In the genomic region with DNA sequence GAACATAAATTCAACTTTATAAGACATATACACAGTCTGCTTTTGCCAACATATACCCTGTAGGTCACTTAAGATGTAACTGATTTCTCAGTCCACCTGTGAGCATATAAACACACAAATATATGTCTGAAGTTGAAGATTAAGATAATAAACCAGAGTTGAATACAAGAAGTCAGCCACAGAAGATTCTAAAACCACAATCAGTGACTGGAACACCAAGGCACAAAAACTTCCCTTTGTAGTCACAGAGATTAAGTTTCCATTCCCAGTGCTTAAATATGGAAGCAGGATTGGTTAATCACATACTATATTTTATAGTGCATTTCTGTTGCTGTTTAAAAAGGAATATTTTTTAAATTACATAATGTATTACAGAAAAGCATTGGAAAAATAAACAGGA, we compare ENCODE assay signal across 1 cellular context.
TF ChIP-seq lines count a peak whose summit lies in the region.

No MANE protein-coding gene starts in this region.

TF ChIP-seq in SK-N-SH treated with all-trans-retinoic acid at 6 μM for 48 hours, 23 proteins besides CTCF, POLR2A, EP300 and RAD21 (continued from another document):
- TF ChIP-seq, protein P1, sequence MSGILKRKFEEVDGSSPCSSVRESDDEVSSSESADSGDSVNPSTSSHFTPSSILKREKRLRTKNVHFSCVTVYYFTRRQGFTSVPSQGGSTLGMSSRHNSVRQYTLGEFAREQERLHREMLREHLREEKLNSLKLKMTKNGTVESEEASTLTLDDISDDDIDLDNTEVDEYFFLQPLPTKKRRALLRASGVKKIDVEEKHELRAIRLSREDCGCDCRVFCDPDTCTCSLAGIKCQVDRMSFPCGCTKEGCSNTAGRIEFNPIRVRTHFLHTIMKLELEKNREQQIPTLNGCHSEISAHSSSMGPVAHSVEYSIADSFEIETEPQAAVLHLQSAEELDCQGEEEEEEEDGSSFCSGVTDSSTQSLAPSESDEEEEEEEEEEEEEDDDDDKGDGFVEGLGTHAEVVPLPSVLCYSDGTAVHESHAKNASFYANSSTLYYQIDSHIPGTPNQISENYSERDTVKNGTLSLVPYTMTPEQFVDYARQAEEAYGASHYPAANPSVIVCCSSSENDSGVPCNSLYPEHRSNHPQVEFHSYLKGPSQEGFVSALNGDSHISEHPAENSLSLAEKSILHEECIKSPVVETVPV (CRISPR knock-in tag; IDR thresholded peaks at IDR 0.05): no peak
TF ChIP-seq in SK-N-SH treated with all-trans-retinoic acid at 6 μM for 48 hours: peak in this region for 0.
